In genomic region chr5:150361301-150361700, GRCh38 we compare ENCODE assay signal across 17 cellular contexts. TPM values are rescaled to one million over a fixed set of nuclear protein-coding genes. Genes with fewer than 3 reads are reported as not detected.
A peak's percentile ranks its signal among the peaks of the same experiment; 100 is the strongest.
DNase-seq lines count a peak whose midpoint lies in the region; ATAC-seq and TF ChIP-seq lines count a peak whose summit lies in the region.
"Had no signal": no experiment of that assay in that cellular context is flagged by ENCODE, and none has a peak within 500 bp of the region (broad histone marks: within the 10 kb centered on the region; RNA-seq: fewer than 3 reads in every experiment).

No MANE protein-coding gene starts in this region.

- no peaks in the 10 kb centered on the region for H3K27me3 Mint-ChIP-seq in activated T-cell treated with anti-CD3 and anti-CD28 coated beads, Interleukin-2, amount 50 U/mL, for 72 hours (ENCODE audit: low read depth)
- no peaks in the 10 kb centered on the region for H3K27me3 Mint-ChIP-seq in stimulated activated memory B cell treated with anti-CD40 and anti-IgM and Interleukin-4, amounts not matched to agents 10 μg/mL and 1 μg/mL and 100 μg/mL, for 72 hours
- H3K27me3 Mint-ChIP-seq: CD4-positive, alpha-beta memory T cell had no signal

- H3K27ac Mint-ChIP-seq in activated T-cell treated with anti-CD3 and anti-CD28 coated beads, Interleukin-2, amount 50 U/mL, for 72 hours: peak overlapping the region; percentile 5
- H3K27ac Mint-ChIP-seq in stimulated activated memory B cell treated with anti-CD40 and anti-IgM and Interleukin-4, amounts not matched to agents 10 μg/mL and 1 μg/mL and 100 μg/mL, for 72 hours: peak overlapping the region; percentile 48
- H3K27ac Mint-ChIP-seq: activated T-helper 2 cell treated with anti-CD3 and anti-CD28 coated beads, Interferon-gamma antibody, Interleukin-2, Interleukin-4, amounts not matched to agents 10 μg/mL and 5 μg/mL and 100 μg/mL, durations not matched to agents 14 hours and 24 hours and 36 hours had no signal

- intact Hi-C loops in ovary (cut with DNase I): no loop called here

- no peak overlapping the region for H3K4me3 Mint-ChIP-seq in activated T-cell treated with anti-CD3 and anti-CD28 coated beads, Interleukin-2, amount 50 U/mL, for 72 hours
- H3K4me3 Mint-ChIP-seq in stimulated activated memory B cell treated with anti-CD40 and anti-IgM and Interleukin-4, amounts not matched to agents 10 μg/mL and 1 μg/mL and 100 μg/mL, for 72 hours: no peak overlapping the region
- H3K4me3 Mint-ChIP-seq: CD4-positive, alpha-beta memory T cell had no signal

- no peaks in the 10 kb centered on the region for H3K9me3 Mint-ChIP-seq in activated T-cell treated with anti-CD3 and anti-CD28 coated beads, Interleukin-2, amount 50 U/mL, for 72 hours
- H3K9me3 Mint-ChIP-seq in stimulated activated memory B cell treated with anti-CD40 and anti-IgM and Interleukin-4, amounts not matched to agents 10 μg/mL and 1 μg/mL and 100 μg/mL, for 72 hours: no peaks in the 10 kb centered on the region
- H3K9me3 Mint-ChIP-seq: activated T-helper 2 cell treated with anti-CD3 and anti-CD28 coated beads, Interferon-gamma antibody, Interleukin-2, Interleukin-4, amounts not matched to agents 10 μg/mL and 5 μg/mL and 100 μg/mL, durations not matched to agents 14 hours and 24 hours and 36 hours had no signal

- DNase-seq in activated T-cell treated with anti-CD3 and anti-CD28 coated beads, Interleukin-2, amount 50 U/mL, for 72 hours: no peak
- DNase-seq in activated T-cell treated with anti-CD3 and anti-CD28 coated beads, Interleukin-2, amount 50 U/mL, for 1 hour: no peak
- DNase-seq in WERI-Rb-1 (no peak), ovary (no peak), cerebellar nuclear complex (lab: John Stamatoyannopoulos, UW) (no peak)
- DNase-seq: anterior cingulate cortex; CD4-positive, alpha-beta memory T cell; mesenchymal stem cell; NCI-H2081; stimulated activated CD4-positive, alpha-beta T cell treated with anti-CD3 and anti-CD28 coated beads, Interleukin-2, amount 100 ng/mL, for 48 hours; T-helper 9 cell had no signal

- H3K36me3 ChIP-seq in WERI-Rb-1: peaks cover 79% of the 10 kb centered on the region
- H3K36me3 ChIP-seq in ovary: no peaks in the 10 kb centered on the region

- H3K27me3 ChIP-seq in WERI-Rb-1 (ENCODE audit: insufficient read depth, low read depth, severe bottlenecking) (no peaks in the 10 kb centered on the region), ovary (no peaks in the 10 kb centered on the region)

- peaks cover 5% of the 10 kb centered on the region for H3K4me1 ChIP-seq in ovary (ENCODE audit: insufficient read depth)

- no peak for ATAC-seq in activated T-cell treated with anti-CD3 and anti-CD28 coated beads, Interleukin-2, amount 50 U/mL, for 72 hours (replicated peaks in 1 of 2)
- ATAC-seq in GM21529 (IDR thresholded peaks at IDR 0.05; ENCODE audit: unreplicated experiment) (peak; percentile 39), HG03280 (IDR thresholded peaks at IDR 0.05; ENCODE audit: unreplicated experiment) (peak; percentile 39)
- ATAC-seq in stimulated activated memory B cell treated with anti-CD40 and anti-IgM and Interleukin-4, amounts not matched to agents 10 μg/mL and 1 μg/mL and 100 μg/mL, for 72 hours: no peak
- ATAC-seq: sciatic nerve had no signal

- TF ChIP-seq EP300 in ovary (IDR thresholded peaks at IDR 0.05): no peak

- H3K4me3 ChIP-seq in WERI-Rb-1 (ENCODE audit: low read depth, low read length): no peak overlapping the region
- no peak overlapping the region for H3K4me3 ChIP-seq in ovary

- no peak overlapping the region for H3K27ac ChIP-seq in WERI-Rb-1
- H3K27ac ChIP-seq in ovary: no peak overlapping the region

- H3K4me1 Mint-ChIP-seq in activated T-cell treated with anti-CD3 and anti-CD28 coated beads, Interleukin-2, amount 50 U/mL, for 72 hours (ENCODE audit: low read depth): peaks cover 43% of the 10 kb centered on the region
- peaks cover 51% of the 10 kb centered on the region for H3K4me1 Mint-ChIP-seq in stimulated activated memory B cell treated with anti-CD40 and anti-IgM and Interleukin-4, amounts not matched to agents 10 μg/mL and 1 μg/mL and 100 μg/mL, for 72 hours

- H3K36me3 Mint-ChIP-seq in activated T-cell treated with anti-CD3 and anti-CD28 coated beads, Interleukin-2, amount 50 U/mL, for 72 hours (ENCODE audit: insufficient read depth in 2 of 2): peaks cover 3 to 23% of the 10 kb centered on the region in 2 donors
- H3K36me3 Mint-ChIP-seq in stimulated activated memory B cell treated with anti-CD40 and anti-IgM and Interleukin-4, amounts not matched to agents 10 μg/mL and 1 μg/mL and 100 μg/mL, for 72 hours: peaks cover 46% of the 10 kb centered on the region

- WGBS in ovary, 3 donors: 93 to 95% (median 93%) methylated on average over 1 of the region's 1 CpG

- H3K9me3 ChIP-seq in WERI-Rb-1 (ENCODE audit: severe bottlenecking) (no peaks in the 10 kb centered on the region), ovary (no peaks in the 10 kb centered on the region)

- TF ChIP-seq POLR2A in ovary (IDR thresholded peaks at IDR 0.05): no peak

- TF ChIP-seq CTCF in WERI-Rb-1 (IDR thresholded peaks at IDR 0.05; ENCODE audit: low read depth, low read length) (no peak), ovary (IDR thresholded peaks at IDR 0.05) (no peak)

RNA-seq across cellular contexts. Expression of gene TCOF1, which starts 3.8 kb away (rescaled TPM):
- total RNA-seq in activated T-cell treated with anti-CD3 and anti-CD28 coated beads, Interleukin-2, amount 50 U/mL, for 72 hours: 10 to 100 TPM; 55.5 to 62.3 TPM
- 10 to 100 TPM; 16.9 to 38.3 (median 31.2) TPM for total RNA-seq in ovary
- 10 to 100 TPM; 16.7 to 25.4 TPM for polyA plus RNA-seq in ovary

RNA-seq across cellular contexts. Expression of gene CD74, which starts 51.4 kb away (rescaled TPM):
- 100 to 1,000 TPM; 363 to 455 TPM for total RNA-seq in activated T-cell treated with anti-CD3 and anti-CD28 coated beads, Interleukin-2, amount 50 U/mL, for 72 hours
- total RNA-seq in ovary: 100 to 1,000 TPM in 6 of 7 donors, 10 to 100 TPM in 1; 96.9 to 750 (median 384) TPM
- polyA plus RNA-seq in ovary: 1,000 to 10,000 TPM in 1 of 2 donors, 100 to 1,000 TPM in 1; 280 to 1,292 TPM

RNA-seq across cellular contexts. Expression of gene ARSI, which starts 58.6 kb away (rescaled TPM):
- total RNA-seq in activated T-cell treated with anti-CD3 and anti-CD28 coated beads, Interleukin-2, amount 50 U/mL, for 72 hours: not detected
- total RNA-seq in ovary: 1 to 10 TPM in 4 of 7 donors, under 1 TPM in 3; 0.15 to 1.4 (median 1.1) TPM
- under 1 TPM; 0.35 to 0.63 TPM for polyA plus RNA-seq in ovary
- total RNA-seq: activated T-helper 2 cell treated with anti-CD3 and anti-CD28 coated beads, Interferon-gamma antibody, Interleukin-2, Interleukin-4, amounts not matched to agents 10 μg/mL and 5 μg/mL and 100 μg/mL, durations not matched to agents 14 hours and 24 hours and 36 hours; CD4-positive, alpha-beta memory T cell; HT-29 had no signal
- polyA plus RNA-seq: CD4-positive, alpha-beta memory T cell had no signal

Comparison
In these comparisons a context has a peak if more than half of its experiments do, and no peak if none do; other contexts are left out.
1. ATAC-seq: peak in GM21529 (single experiment) and HG03280 (single experiment); none in activated T-cell treated with anti-CD3 and anti-CD28 coated beads, Interleukin-2, amount 50 U/mL, for 72 hours (0 of 2) and stimulated activated memory B cell treated with anti-CD40 and anti-IgM and Interleukin-4, amounts not matched to agents 10 μg/mL and 1 μg/mL and 100 μg/mL, for 72 hours (single experiment).